ENCODE assay signal across 8 cellular contexts in the genomic region with DNA sequence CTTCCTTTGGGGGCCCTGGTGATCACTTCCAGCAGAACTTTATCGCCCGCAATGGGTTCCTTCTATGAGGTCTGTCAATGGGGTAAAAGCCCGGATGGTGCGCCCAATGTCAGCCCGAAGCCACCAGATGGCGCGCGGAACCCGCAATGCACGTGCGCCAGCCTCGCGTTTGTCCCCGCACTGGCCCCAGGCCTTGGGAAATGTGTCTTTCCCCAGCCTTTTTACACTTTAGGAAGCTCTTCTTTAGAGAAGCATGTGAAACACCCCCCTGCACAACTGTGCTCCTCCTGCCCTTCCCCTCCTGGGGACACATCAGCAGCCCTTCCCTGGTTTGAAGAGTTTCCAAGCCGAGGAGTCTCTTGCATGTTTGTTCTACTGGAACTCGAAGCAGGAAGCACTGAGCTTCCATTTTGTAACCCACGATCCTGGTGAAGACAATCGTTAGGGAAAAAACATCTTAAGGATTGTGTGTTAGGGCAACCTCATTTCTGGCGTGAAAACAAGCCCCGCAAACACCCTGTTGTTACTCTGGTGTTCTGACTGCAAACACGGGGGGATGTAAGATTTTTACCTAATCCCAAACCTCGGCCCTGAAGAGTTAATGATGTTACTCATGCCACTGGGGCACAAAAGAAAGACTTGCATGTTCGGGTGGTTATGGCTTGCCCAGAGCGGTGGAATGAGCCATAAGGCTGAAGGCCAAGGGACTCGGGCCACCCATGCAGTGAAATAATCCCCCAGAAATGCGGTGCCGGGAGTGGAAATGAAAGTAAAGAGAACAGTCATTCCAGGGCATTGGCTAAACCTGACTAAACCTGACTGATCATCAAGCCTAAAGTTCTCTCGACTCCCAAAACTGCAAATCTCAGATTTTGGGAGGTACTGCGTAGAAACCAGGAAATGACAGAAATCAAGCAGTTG. TPM values are rescaled to one million over a fixed set of nuclear protein-coding genes. Genes with fewer than 3 reads are reported as not detected.
DNase-seq lines count a peak whose midpoint lies in the region; TF ChIP-seq lines count a peak whose summit lies in the region.

No MANE protein-coding gene starts in this region.

- intact Hi-C loops in stomach (cut with DNase I; ENCODE audit: low total_unique reads): loop anchor here (10.0 kb wide), 2 partner anchors 95 to 465 kb away; no protein-coding TSS in a partner anchor

- TF ChIP-seq POLR2A in stomach (IDR thresholded peaks at IDR 0.05): no peak

- H3K9me3 ChIP-seq in neuronal stem cell (replicated peaks in 1 of 2; ENCODE audit: control insufficient read depth in 2 of 2, insufficient read depth in 1 of 2, low read depth in 1 of 2, low read length in 2 of 2) (no peaks in the 10 kb centered on the region), stomach (no peaks in the 10 kb centered on the region)

- peak overlapping the region; percentile 23 for H3K23ac ChIP-seq in neuronal stem cell (ENCODE audit: low read depth, low read length, poor library complexity)

- H2BK120ac ChIP-seq in neuronal stem cell (ENCODE audit: low read depth, low read length): peak overlapping the region; percentile 78

- H3K27me3 ChIP-seq in neuronal stem cell (ENCODE audit: control insufficient read depth in 3 of 3, insufficient read depth in 3 of 3, low read depth in 1 of 3, low read length in 3 of 3) (no peaks in the 10 kb centered on the region), stomach (no peaks in the 10 kb centered on the region)

- H3K4me1 ChIP-seq in neuronal stem cell (ENCODE audit: control insufficient read depth in 2 of 2, insufficient read depth in 1 of 2, low read depth in 1 of 2, low read length in 2 of 2): peaks cover 5 to 16% of the 10 kb centered on the region in 2 donors
- peaks cover 14 to 45% (median 23%) of the 10 kb centered on the region in 4 donors for H3K4me1 ChIP-seq in stomach

- H4K91ac ChIP-seq in neuronal stem cell (ENCODE audit: low read depth, low read length, poor library complexity): no peak overlapping the region

- no peak overlapping the region for H2BK5ac ChIP-seq in neuronal stem cell (ENCODE audit: low read length)

- peak overlapping the region; percentile 86 for H3K18ac ChIP-seq in neuronal stem cell (ENCODE audit: low read length)

- H3K79me1 ChIP-seq in neuronal stem cell (ENCODE audit: low read depth, low read length): no peaks in the 10 kb centered on the region

- H2AFZ ChIP-seq in neuronal stem cell (ENCODE audit: low read length): peak overlapping the region; percentile 90

- peak; percentile 73 for DNase-seq in GM20000 (ENCODE audit: low spot score)
- peak; percentile 84 for DNase-seq in LoVo (ENCODE audit: low spot score)
- peak; percentile 84 to 85 for DNase-seq in SHP77 (lab: John Stamatoyannopoulos, UW)
- peak; percentile 41 for DNase-seq in activated gamma-delta T cell (lab: John Stamatoyannopoulos, UW)
- DNase-seq in fibroblast of the conjunctiva (ENCODE audit: low read depth): peak; percentile 80
- DNase-seq in neuronal stem cell (ENCODE audit: low spot score): peak; percentile 73
- peak; percentile 94 for DNase-seq in stomach

- no peak overlapping the region for H4K8ac ChIP-seq in neuronal stem cell (ENCODE audit: low read depth, low read length)

- peak overlapping the region; percentile 91 for H2BK15ac ChIP-seq in neuronal stem cell (ENCODE audit: low read length)

- TF ChIP-seq EP300 in stomach (IDR thresholded peaks at IDR 0.05): peak; percentile 53

- no CpG with 5 or more reads among the region's 29 CpGs for WGBS in neuronal stem cell (ENCODE audit: extremely low coverage in 2 of 2, insufficient read length in 2 of 2, insufficient replicate concordance in 1 of 2), 2 donors
- 19 to 34% (median 29%) methylated on average over 19 to 29 of the region's 29 CpGs for WGBS in stomach, 5 donors

- H3K36me3 ChIP-seq in neuronal stem cell (replicated peaks in 1 of 2; ENCODE audit: control insufficient read depth in 2 of 2, insufficient read depth in 2 of 2, low read length in 2 of 2): no peaks in the 10 kb centered on the region
- no peaks in the 10 kb centered on the region for H3K36me3 ChIP-seq in stomach

- peak overlapping the region; percentile 57 for H3K27ac ChIP-seq in C4-2B
- H3K27ac ChIP-seq in neuronal stem cell (replicated peaks; ENCODE audit: low read length): no peak overlapping the region
- H3K27ac ChIP-seq in stomach: peak overlapping the region; percentile 43 to 87 (median 86)

- H2AK5ac ChIP-seq in neuronal stem cell (ENCODE audit: low read depth, low read length): no peak overlapping the region

- H3K4me2 ChIP-seq in neuronal stem cell (ENCODE audit: insufficient read depth, low read length, poor library complexity, severe bottlenecking): no peak overlapping the region

- no peak overlapping the region for H2BK12ac ChIP-seq in neuronal stem cell (ENCODE audit: low read length)

- H3K4me3 ChIP-seq in neuronal stem cell (ENCODE audit: low read length in 2 of 2): no peak overlapping the region
- H3K4me3 ChIP-seq in stomach: peak overlapping the region in 3 of 4 donors; percentile 9 to 14 (median 12)

- TF ChIP-seq CTCF in C4-2B (conservative IDR thresholded peaks at IDR 0.05) (peak; percentile 86), GM20000 (IDR thresholded peaks at IDR 0.05; ENCODE audit: extremely low read depth, missing control alignments) (peak; percentile 80), stomach (IDR thresholded peaks at IDR 0.05) (peak in 5 of 7 experiments; percentile 88 to 94 (median 92))

- no peak overlapping the region for H3K9ac ChIP-seq in neuronal stem cell (ENCODE audit: low read depth, low read length, poor library complexity)

- no peak overlapping the region for H3K4ac ChIP-seq in neuronal stem cell (ENCODE audit: low read length)

- no peak overlapping the region for H3K14ac ChIP-seq in neuronal stem cell (ENCODE audit: low read length)

RNA-seq across cellular contexts. Expression of gene TARBP1, which starts 20.4 kb away (rescaled TPM):
- 20.2 TPM for polyA plus RNA-seq in neuronal stem cell (2013, experiment 1 of 2)
- polyA plus RNA-seq in neuronal stem cell (2013, experiment 2 of 2): 19.1 TPM
- 10 to 100 TPM; 14.0 to 63.2 (median 53.9) TPM for total RNA-seq in stomach
- polyA plus RNA-seq in stomach: 10 to 100 TPM in 1 of 3 donors, 1 to 10 TPM in 2; 5.7 to 34.7 (median 9.0) TPM

Comparison
In these comparisons a context has a peak if more than half of its experiments do, and no peak if none do; other contexts are left out.
1. DNase-seq: peak in every context shown above with its lines; median percentile 94 in stomach; 84 in SHP77; 84 in LoVo; 80 in fibroblast of the conjunctiva; 73 in GM20000; 73 in neuronal stem cell; 41 in activated gamma-delta T cell.
2. H3K4me3 ChIP-seq: peak in stomach (3 of 4); none in neuronal stem cell (0 of 2).
3. Peak in every context shown above with its lines, with median percentiles within 50 percentile points of each other: CTCF ChIP-seq.